In the genomic region with DNA sequence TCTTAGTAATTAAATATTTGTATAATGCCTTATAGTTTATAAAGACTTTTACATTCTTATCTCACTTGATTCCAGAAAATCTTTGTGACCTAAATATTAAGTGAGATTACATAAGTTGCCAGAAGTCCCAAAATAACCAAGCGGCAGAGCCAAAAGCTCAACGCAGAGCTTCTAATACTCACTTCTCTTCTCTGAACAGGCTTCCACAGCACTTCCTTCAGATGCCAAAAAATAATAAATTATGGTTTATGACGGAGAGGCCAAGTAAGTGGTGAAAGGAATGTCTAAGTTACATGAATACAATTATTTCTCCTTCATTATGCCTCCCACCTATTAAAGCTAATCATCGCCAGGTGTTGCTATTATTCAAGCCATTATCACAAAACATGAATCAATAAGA, we compare ENCODE assay signal across 21 cellular contexts.
"Had no signal": no experiment of that assay in that cellular context is flagged by ENCODE, and none has a peak within 500 bp of the region (broad histone marks: within the 10 kb centered on the region; RNA-seq: fewer than 3 reads in every experiment).

No MANE protein-coding gene starts in this region.

- H3K27me3 Mint-ChIP-seq: activated CD4-positive, alpha-beta memory T cell treated with anti-CD3 and anti-CD28 coated beads for 36 hours; stimulated activated naive CD8-positive, alpha-beta T cell treated with anti-CD3 and anti-CD28 coated beads, Interleukin-15, amount 100 ng/mL, for 72 hours had no signal

- ATAC-seq: pancreas; sciatic nerve; stimulated activated effector memory CD8-positive, alpha-beta T cell treated with anti-CD3 and anti-CD28 coated beads, Interleukin-12 subunit alpha, Interleukin-12 subunit beta, amount 100 ng/mL, for 72 hours; stimulated activated naive CD8-positive, alpha-beta T cell treated with anti-CD3 and anti-CD28 coated beads, Interleukin-15, amount 100 ng/mL, for 72 hours had no signal

- H3K4me1 ChIP-seq: pancreas, tibial nerve had no signal

- DNase-seq: activated CD4-positive, alpha-beta memory T cell treated with anti-CD3 and anti-CD28 coated beads for 36 hours; activated CD4-positive, alpha-beta T cell treated with anti-CD3 and anti-CD28 coated beads for 48 hours; activated CD4-positive, CD25-positive, alpha-beta regulatory T cell; activated effector memory CD4-positive, alpha-beta T cell treated with Interleukin-2 at 50 U/mL for 16 hours; activated naive CD4-positive, alpha-beta T cell treated with anti-CD3 and anti-CD28 coated beads for 36 hours; activated T-cell treated with anti-CD3 and anti-CD28 coated beads, Interleukin-2, amount 50 U/mL, for 48 hours; amygdala; foreskin keratinocyte; kidney glomerular epithelial cell; mesenchymal stem cell; nephron progenitor cell; pancreas; small intestine; stimulated activated CD4-positive, alpha-beta T cell treated with anti-CD3 and anti-CD28 coated beads, Interleukin-2, amount 100 ng/mL, for 24 hours; stimulated activated naive CD8-positive, alpha-beta T cell treated with anti-CD3 and anti-CD28 coated beads, Interleukin-15, amount 100 ng/mL, for 72 hours; T1000 had no signal

- H3K4me3 Mint-ChIP-seq: activated CD4-positive, alpha-beta memory T cell treated with anti-CD3 and anti-CD28 coated beads for 36 hours; activated naive CD4-positive, alpha-beta T cell treated with anti-CD3 and anti-CD28 coated beads for 36 hours; nephron progenitor cell; stimulated activated effector memory CD8-positive, alpha-beta T cell treated with anti-CD3 and anti-CD28 coated beads, Interleukin-12 subunit alpha, Interleukin-12 subunit beta, amount 100 ng/mL, for 72 hours; stimulated activated naive CD8-positive, alpha-beta T cell treated with anti-CD3 and anti-CD28 coated beads, Interleukin-15, amount 100 ng/mL, for 72 hours; T-helper 1 cell treated with Interleukin-12 subunit alpha and Interleukin-12 subunit beta and Interleukin-4 antibody, amounts not matched to agents 30 μg/mL and 1 μg/mL, for 36 hours had no signal

- H3K4me1 Mint-ChIP-seq: nephron progenitor cell; stimulated activated effector memory CD8-positive, alpha-beta T cell treated with anti-CD3 and anti-CD28 coated beads, Interleukin-12 subunit alpha, Interleukin-12 subunit beta, amount 100 ng/mL, for 72 hours; stimulated activated naive CD8-positive, alpha-beta T cell treated with anti-CD3 and anti-CD28 coated beads, Interleukin-15, amount 100 ng/mL, for 72 hours had no signal

- H3K9me3 ChIP-seq: pancreas, tibial nerve had no signal

- H3K27me3 ChIP-seq: foreskin keratinocyte, pancreas, tibial nerve had no signal

- H3K4me3 ChIP-seq: pancreas, tibial nerve had no signal

- H3K36me3 Mint-ChIP-seq: activated CD4-positive, alpha-beta memory T cell treated with anti-CD3 and anti-CD28 coated beads for 36 hours had no signal

- H3K9me3 Mint-ChIP-seq: activated CD4-positive, alpha-beta memory T cell treated with anti-CD3 and anti-CD28 coated beads for 36 hours; activated naive CD4-positive, alpha-beta T cell treated with anti-CD3 and anti-CD28 coated beads for 36 hours; nephron progenitor cell; stimulated activated effector memory CD8-positive, alpha-beta T cell treated with anti-CD3 and anti-CD28 coated beads, Interleukin-12 subunit alpha, Interleukin-12 subunit beta, amount 100 ng/mL, for 72 hours; stimulated activated naive CD8-positive, alpha-beta T cell treated with anti-CD3 and anti-CD28 coated beads, Interleukin-15, amount 100 ng/mL, for 72 hours; T-helper 1 cell treated with Interleukin-12 subunit alpha and Interleukin-12 subunit beta and Interleukin-4 antibody, amounts not matched to agents 30 μg/mL and 1 μg/mL, for 36 hours had no signal

- FAIRE-seq: pancreas, small intestine, urothelium cell line had no signal

- H3K27ac ChIP-seq: foreskin keratinocyte, pancreas, tibial nerve had no signal

- H3K27ac Mint-ChIP-seq: activated CD4-positive, alpha-beta memory T cell treated with anti-CD3 and anti-CD28 coated beads for 36 hours; activated naive CD4-positive, alpha-beta T cell treated with anti-CD3 and anti-CD28 coated beads for 36 hours; nephron progenitor cell; stimulated activated effector memory CD8-positive, alpha-beta T cell treated with anti-CD3 and anti-CD28 coated beads, Interleukin-12 subunit alpha, Interleukin-12 subunit beta, amount 100 ng/mL, for 72 hours; stimulated activated naive CD8-positive, alpha-beta T cell treated with anti-CD3 and anti-CD28 coated beads, Interleukin-15, amount 100 ng/mL, for 72 hours; T-helper 1 cell treated with Interleukin-12 subunit alpha and Interleukin-12 subunit beta and Interleukin-4 antibody, amounts not matched to agents 30 μg/mL and 1 μg/mL, for 36 hours had no signal

- H3K36me3 ChIP-seq: pancreas, tibial nerve had no signal
